ENCODE assay signal across 1 cellular context in genomic region chr1:6603851-6604558, GRCh38.
TF ChIP-seq lines count a peak whose summit lies in the region.

No MANE protein-coding gene starts in this region.

TF ChIP-seq in HepG2, 621 proteins besides CTCF, POLR2A, EP300 and RAD21 (continued from another document and continues in another):
- TF ChIP-seq, protein P1, sequence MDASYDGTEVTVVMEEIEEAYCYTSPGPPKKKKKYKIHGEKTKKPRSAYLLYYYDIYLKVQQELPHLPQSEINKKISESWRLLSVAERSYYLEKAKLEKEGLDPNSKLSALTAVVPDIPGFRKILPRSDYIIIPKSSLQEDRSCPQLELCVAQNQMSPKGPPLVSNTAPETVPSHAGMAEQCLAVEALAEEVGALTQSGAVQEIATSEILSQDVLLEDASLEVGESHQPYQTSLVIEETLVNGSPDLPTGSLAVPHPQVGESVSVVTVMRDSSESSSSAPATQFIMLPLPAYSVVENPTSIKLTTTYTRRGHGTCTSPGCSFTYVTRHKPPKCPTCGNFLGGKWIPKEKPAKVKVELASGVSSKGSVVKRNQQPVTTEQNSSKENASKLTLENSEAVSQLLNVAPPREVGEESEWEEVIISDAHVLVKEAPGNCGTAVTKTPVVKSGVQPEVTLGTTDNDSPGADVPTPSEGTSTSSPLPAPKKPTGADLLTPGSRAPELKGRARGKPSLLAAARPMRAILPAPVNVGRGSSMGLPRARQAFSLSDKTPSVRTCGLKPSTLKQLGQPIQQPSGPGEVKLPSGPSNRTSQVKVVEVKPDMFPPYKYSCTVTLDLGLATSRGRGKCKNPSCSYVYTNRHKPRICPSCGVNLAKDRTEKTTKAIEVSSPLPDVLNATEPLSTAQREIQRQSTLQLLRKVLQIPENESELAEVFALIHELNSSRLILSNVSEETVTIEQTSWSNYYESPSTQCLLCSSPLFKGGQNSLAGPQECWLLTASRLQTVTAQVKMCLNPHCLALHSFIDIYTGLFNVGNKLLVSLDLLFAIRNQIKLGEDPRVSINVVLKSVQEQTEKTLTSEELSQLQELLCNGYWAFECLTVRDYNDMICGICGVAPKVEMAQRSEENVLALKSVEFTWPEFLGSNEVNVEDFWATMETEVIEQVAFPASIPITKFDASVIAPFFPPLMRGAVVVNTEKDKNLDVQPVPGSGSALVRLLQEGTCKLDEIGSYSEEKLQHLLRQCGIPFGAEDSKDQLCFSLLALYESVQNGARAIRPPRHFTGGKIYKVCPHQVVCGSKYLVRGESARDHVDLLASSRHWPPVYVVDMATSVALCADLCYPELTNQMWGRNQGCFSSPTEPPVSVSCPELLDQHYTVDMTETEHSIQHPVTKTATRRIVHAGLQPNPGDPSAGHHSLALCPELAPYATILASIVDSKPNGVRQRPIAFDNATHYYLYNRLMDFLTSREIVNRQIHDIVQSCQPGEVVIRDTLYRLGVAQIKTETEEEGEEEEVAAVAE (CRISPR knock-in tag; IDR thresholded peaks at IDR 0.05; ENCODE audit: borderline replicate concordance), result peak; percentile 51; the same call in 1 of the 2 replicates
- TF ChIP-seq ZNF329 (CRISPR knock-in tag; IDR thresholded peaks at IDR 0.05; ENCODE audit: low read depth), result no peak
- TF ChIP-seq, protein P2, sequence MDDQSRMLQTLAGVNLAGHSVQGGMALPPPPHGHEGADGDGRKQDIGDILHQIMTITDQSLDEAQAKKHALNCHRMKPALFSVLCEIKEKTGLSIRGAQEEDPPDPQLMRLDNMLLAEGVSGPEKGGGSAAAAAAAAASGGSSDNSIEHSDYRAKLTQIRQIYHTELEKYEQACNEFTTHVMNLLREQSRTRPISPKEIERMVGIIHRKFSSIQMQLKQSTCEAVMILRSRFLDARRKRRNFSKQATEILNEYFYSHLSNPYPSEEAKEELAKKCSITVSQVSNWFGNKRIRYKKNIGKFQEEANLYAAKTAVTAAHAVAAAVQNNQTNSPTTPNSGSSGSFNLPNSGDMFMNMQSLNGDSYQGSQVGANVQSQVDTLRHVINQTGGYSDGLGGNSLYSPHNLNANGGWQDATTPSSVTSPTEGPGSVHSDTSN (CRISPR knock-in tag; IDR thresholded peaks at IDR 0.05; ENCODE audit: borderline replicate concordance), result no peak
- 0 out of 2 replicates have a peak, but pooled peaks have one; percentile 34 for TF ChIP-seq ZSCAN29 (CRISPR knock-in tag; conservative IDR thresholded peaks at IDR 0.05)
- no peak for TF ChIP-seq RAD51 (IDR thresholded peaks at IDR 0.05; ENCODE audit: borderline replicate concordance)
- TF ChIP-seq, protein P3, sequence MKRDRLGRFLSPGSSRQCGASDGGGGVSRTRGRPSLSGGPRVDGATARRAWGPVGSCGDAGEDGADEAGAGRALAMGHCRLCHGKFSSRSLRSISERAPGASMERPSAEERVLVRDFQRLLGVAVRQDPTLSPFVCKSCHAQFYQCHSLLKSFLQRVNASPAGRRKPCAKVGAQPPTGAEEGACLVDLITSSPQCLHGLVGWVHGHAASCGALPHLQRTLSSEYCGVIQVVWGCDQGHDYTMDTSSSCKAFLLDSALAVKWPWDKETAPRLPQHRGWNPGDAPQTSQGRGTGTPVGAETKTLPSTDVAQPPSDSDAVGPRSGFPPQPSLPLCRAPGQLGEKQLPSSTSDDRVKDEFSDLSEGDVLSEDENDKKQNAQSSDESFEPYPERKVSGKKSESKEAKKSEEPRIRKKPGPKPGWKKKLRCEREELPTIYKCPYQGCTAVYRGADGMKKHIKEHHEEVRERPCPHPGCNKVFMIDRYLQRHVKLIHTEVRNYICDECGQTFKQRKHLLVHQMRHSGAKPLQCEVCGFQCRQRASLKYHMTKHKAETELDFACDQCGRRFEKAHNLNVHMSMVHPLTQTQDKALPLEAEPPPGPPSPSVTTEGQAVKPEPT (CRISPR knock-in tag; IDR thresholded peaks at IDR 0.05; ENCODE audit: low read depth), result no peak
- TF ChIP-seq, protein P4, sequence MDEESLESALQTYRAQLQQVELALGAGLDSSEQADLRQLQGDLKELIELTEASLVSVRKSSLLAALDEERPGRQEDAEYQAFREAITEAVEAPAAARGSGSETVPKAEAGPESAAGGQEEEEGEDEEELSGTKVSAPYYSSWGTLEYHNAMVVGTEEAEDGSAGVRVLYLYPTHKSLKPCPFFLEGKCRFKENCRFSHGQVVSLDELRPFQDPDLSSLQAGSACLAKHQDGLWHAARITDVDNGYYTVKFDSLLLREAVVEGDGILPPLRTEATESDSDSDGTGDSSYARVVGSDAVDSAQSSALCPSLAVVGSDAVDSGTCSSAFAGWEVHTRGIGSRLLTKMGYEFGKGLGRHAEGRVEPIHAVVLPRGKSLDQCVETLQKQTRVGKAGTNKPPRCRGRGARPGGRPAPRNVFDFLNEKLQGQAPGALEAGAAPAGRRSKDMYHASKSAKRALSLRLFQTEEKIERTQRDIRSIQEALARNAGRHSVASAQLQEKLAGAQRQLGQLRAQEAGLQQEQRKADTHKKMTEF (CRISPR knock-in tag; IDR thresholded peaks at IDR 0.05), result peak; percentile 89
- peak; percentile 63; the same call in 1 of the 2 replicates for TF ChIP-seq KAT2B (IDR thresholded peaks at IDR 0.05; ENCODE audit: borderline replicate concordance, low read depth, low read length)
- TF ChIP-seq JARID2 (CRISPR knock-in tag; IDR thresholded peaks at IDR 0.05; ENCODE audit: insufficient replicate concordance), result no peak
- peak; percentile 60; the same call in 1 of the 2 replicates for TF ChIP-seq TBX2 (CRISPR knock-in tag; IDR thresholded peaks at IDR 0.05; ENCODE audit: borderline replicate concordance)
- TF ChIP-seq FOXK2 (IDR thresholded peaks at IDR 0.05), result no peak
- TF ChIP-seq SNAPC2 (CRISPR knock-in tag; IDR thresholded peaks at IDR 0.05), result no peak
- no peak for TF ChIP-seq PHB2 (IDR thresholded peaks at IDR 0.05; ENCODE audit: partially characterized antibody)
- peak; percentile 83 for TF ChIP-seq PHF5A (CRISPR knock-in tag; IDR thresholded peaks at IDR 0.05; ENCODE audit: low read depth, unreplicated experiment)
- no peak for TF ChIP-seq TCF12 (IDR thresholded peaks at IDR 0.05)
- TF ChIP-seq TCF12 (CRISPR knock-in tag; IDR thresholded peaks at IDR 0.05), result no peak
- TF ChIP-seq, protein P5, sequence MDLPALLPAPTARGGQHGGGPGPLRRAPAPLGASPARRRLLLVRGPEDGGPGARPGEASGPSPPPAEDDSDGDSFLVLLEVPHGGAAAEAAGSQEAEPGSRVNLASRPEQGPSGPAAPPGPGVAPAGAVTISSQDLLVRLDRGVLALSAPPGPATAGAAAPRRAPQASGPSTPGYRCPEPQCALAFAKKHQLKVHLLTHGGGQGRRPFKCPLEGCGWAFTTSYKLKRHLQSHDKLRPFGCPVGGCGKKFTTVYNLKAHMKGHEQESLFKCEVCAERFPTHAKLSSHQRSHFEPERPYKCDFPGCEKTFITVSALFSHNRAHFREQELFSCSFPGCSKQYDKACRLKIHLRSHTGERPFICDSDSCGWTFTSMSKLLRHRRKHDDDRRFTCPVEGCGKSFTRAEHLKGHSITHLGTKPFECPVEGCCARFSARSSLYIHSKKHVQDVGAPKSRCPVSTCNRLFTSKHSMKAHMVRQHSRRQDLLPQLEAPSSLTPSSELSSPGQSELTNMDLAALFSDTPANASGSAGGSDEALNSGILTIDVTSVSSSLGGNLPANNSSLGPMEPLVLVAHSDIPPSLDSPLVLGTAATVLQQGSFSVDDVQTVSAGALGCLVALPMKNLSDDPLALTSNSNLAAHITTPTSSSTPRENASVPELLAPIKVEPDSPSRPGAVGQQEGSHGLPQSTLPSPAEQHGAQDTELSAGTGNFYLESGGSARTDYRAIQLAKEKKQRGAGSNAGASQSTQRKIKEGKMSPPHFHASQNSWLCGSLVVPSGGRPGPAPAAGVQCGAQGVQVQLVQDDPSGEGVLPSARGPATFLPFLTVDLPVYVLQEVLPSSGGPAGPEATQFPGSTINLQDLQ (CRISPR knock-in tag; IDR thresholded peaks at IDR 0.05), result no peak
- no peak for TF ChIP-seq BATF2 (CRISPR knock-in tag; IDR thresholded peaks at IDR 0.05)
- TF ChIP-seq, protein P6, sequence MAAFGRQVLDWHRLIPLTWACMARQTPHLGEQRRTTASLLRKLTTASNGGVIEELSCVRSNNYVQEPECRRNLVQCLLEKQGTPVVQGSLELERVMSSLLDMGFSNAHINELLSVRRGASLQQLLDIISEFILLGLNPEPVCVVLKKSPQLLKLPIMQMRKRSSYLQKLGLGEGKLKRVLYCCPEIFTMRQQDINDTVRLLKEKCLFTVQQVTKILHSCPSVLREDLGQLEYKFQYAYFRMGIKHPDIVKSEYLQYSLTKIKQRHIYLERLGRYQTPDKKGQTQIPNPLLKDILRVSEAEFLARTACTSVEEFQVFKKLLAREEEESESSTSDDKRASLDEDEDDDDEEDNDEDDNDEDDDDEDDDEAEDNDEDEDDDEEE (CRISPR knock-in tag; IDR thresholded peaks at IDR 0.05), result no peak
- TF ChIP-seq KLF13 (CRISPR knock-in tag; IDR thresholded peaks at IDR 0.05), result no peak
- TF ChIP-seq, protein P7, sequence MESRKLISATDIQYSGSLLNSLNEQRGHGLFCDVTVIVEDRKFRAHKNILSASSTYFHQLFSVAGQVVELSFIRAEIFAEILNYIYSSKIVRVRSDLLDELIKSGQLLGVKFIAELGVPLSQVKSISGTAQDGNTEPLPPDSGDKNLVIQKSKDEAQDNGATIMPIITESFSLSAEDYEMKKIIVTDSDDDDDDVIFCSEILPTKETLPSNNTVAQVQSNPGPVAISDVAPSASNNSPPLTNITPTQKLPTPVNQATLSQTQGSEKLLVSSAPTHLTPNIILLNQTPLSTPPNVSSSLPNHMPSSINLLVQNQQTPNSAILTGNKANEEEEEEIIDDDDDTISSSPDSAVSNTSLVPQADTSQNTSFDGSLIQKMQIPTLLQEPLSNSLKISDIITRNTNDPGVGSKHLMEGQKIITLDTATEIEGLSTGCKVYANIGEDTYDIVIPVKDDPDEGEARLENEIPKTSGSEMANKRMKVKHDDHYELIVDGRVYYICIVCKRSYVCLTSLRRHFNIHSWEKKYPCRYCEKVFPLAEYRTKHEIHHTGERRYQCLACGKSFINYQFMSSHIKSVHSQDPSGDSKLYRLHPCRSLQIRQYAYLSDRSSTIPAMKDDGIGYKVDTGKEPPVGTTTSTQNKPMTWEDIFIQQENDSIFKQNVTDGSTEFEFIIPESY (CRISPR knock-in tag; IDR thresholded peaks at IDR 0.05), result no peak
- TF ChIP-seq NFRKB (IDR thresholded peaks at IDR 0.05), result peak; percentile 66; the same call in 1 of the 2 replicates
- peak; percentile 59; the same call in 1 of the 2 replicates for TF ChIP-seq DNMT3B (CRISPR knock-in tag; conservative IDR thresholded peaks at IDR 0.05)
- TF ChIP-seq ZNF44 (CRISPR knock-in tag; IDR thresholded peaks at IDR 0.05), result no peak
- TF ChIP-seq ZNF878 (CRISPR knock-in tag; IDR thresholded peaks at IDR 0.05), result no peak; the same call in 1 of the 2 replicates
- TF ChIP-seq FOXA1 (IDR thresholded peaks at IDR 0.05), result no peak
- peak; percentile 47 for TF ChIP-seq FOXA1 (CRISPR knock-in tag; IDR thresholded peaks at IDR 0.05)
- TF ChIP-seq HMGA1 (CRISPR knock-in tag; conservative IDR thresholded peaks at IDR 0.05), result no peak
- no peak for TF ChIP-seq ZNF646 (CRISPR knock-in tag; IDR thresholded peaks at IDR 0.05)
- TF ChIP-seq ZSCAN5A (CRISPR knock-in tag; IDR thresholded peaks at IDR 0.05; ENCODE audit: borderline replicate concordance), result no peak
- no peak for TF ChIP-seq ZFP37 (CRISPR knock-in tag; IDR thresholded peaks at IDR 0.05; ENCODE audit: borderline replicate concordance)
